21 cellular contexts compared by ENCODE assay signal in genomic region chr4:142683997-142684396, GRCh38.
A peak's percentile ranks its signal among the peaks of the same experiment; 100 is the strongest.
DNase-seq lines count a peak whose midpoint lies in the region; ATAC-seq and TF ChIP-seq lines count a peak whose summit lies in the region.
"Had no signal": no experiment of that assay in that cellular context is flagged by ENCODE, and none has a peak within 500 bp of the region (broad histone marks: within the 10 kb centered on the region; RNA-seq: fewer than 3 reads in every experiment).

No MANE protein-coding gene starts in this region.

- H3K9me3 ChIP-seq in adipocyte (ENCODE audit: control insufficient read depth, low read length) (no peaks in the 10 kb centered on the region), BE2C (no peaks in the 10 kb centered on the region)

- H3K36me3 ChIP-seq in adipocyte (ENCODE audit: control insufficient read depth, insufficient read depth, low read length, severe bottlenecking) (no peaks in the 10 kb centered on the region), BE2C (no peaks in the 10 kb centered on the region)

- H3K27me3 ChIP-seq in adipocyte (replicated peaks; ENCODE audit: control insufficient read depth, insufficient read depth, low read length) (no peaks in the 10 kb centered on the region), BE2C (no peaks in the 10 kb centered on the region)

- H3K4me1 ChIP-seq in adipocyte (ENCODE audit: control insufficient read depth, insufficient read depth, low read length) (no peaks in the 10 kb centered on the region), BE2C (no peaks in the 10 kb centered on the region)

- TF ChIP-seq CTCF in AG09309 (IDR thresholded peaks at IDR 0.05; ENCODE audit: control insufficient read depth, insufficient read depth, low read depth, low read length, missing control alignments): no peak
- no peak for TF ChIP-seq CTCF in fibroblast of villous mesenchyme (IDR thresholded peaks at IDR 0.05; ENCODE audit: insufficient read depth, low read depth, low read length)
- TF ChIP-seq CTCF in BE2C (IDR thresholded peaks at IDR 0.05; ENCODE audit: low read depth, low read length): no peak

- ATAC-seq in GM18909 (IDR thresholded peaks at IDR 0.05; ENCODE audit: poor library complexity, unreplicated experiment): no peak
- ATAC-seq: CD8-positive, alpha-beta T cell; HepG2 had no signal

- H3K4me3 ChIP-seq in AG09309 (ENCODE audit: control insufficient read depth, low read depth, low read length): no peak overlapping the region
- no peak overlapping the region for H3K4me3 ChIP-seq in adipocyte (ENCODE audit: low read length)
- no peak overlapping the region for H3K4me3 ChIP-seq in fibroblast of villous mesenchyme (ENCODE audit: low read depth, low read length)
- H3K4me3 ChIP-seq in BE2C (ENCODE audit: low read depth, low read length): no peak overlapping the region

- DNase-seq in AG09309 (ENCODE audit: low read depth): peak; percentile 18
- DNase-seq in H4 (ENCODE audit: low spot score): peak; percentile 76
- peak; percentile 59 for DNase-seq in adipocyte (ENCODE audit: low read depth)
- peak; percentile 27 for DNase-seq in fibroblast of villous mesenchyme (ENCODE audit: low read depth)
- no peak for DNase-seq in BE2C
- no peak for DNase-seq in ACHN
- DNase-seq: C1 segment of cervical spinal cord; Calu3; CD8-positive, alpha-beta T cell; DMS153; H9; HFFc6; KBM-7; NCI-H1694; NCI-H2081 treated with DMSO at 0.1 percent for 48 hours; NCI-H2171 treated with DMSO at 0.1 percent for 48 hours; NCI-H446; NCI-H526; SHP77 had no signal

- H3K9ac ChIP-seq in adipocyte (ENCODE audit: low read length): no peak overlapping the region

- in situ Hi-C loops in ACHN (cut with HindIII; ENCODE audit: low pct_ligation_motif_present, low pct_unique_long_range_greater_than_20kb, low sequenced_read_pairs): no loop called here

Comparison
In these comparisons a context has a peak if more than half of its experiments do, and no peak if none do; other contexts are left out.
1. DNase-seq: peak in AG09309 (single experiment), H4 (single experiment), adipocyte (single experiment) and fibroblast of villous mesenchyme (single experiment); none in BE2C (single experiment) and ACHN (single experiment).